ENCODE assay signal across 13 cellular contexts in the genomic region with DNA sequence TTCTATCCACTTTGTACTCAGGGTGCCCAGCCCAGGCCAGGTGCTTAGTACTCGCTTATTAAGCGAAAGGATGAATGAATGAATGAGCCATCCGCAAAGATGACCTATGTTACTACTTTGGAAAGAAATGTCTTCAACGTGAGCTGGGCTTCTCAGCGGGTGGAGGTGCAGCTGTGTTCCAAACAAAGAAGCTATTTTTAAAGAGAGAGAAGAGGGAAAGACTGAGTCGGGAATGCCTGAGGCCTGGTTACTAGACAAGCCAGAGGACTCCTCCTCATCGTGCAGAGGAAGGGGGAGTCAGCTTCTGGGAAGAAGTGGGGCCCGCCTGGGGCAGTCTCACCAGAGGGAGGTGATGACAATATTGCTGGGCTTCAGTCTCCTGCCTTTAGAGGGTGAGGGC. TPM values are rescaled to one million over a fixed set of nuclear protein-coding genes. Genes with fewer than 3 reads are reported as not detected.
A peak's percentile ranks its signal among the peaks of the same experiment; 100 is the strongest.
DNase-seq lines count a peak whose midpoint lies in the region; ATAC-seq and TF ChIP-seq lines count a peak whose summit lies in the region.
"Had no signal": no experiment of that assay in that cellular context is flagged by ENCODE, and none has a peak within 500 bp of the region (broad histone marks: within the 10 kb centered on the region; RNA-seq: fewer than 3 reads in every experiment).

No MANE protein-coding gene starts in this region.

- peak overlapping the region; percentile 73 to 75 for H3K4me3 Mint-ChIP-seq in effector memory CD8-positive, alpha-beta T cell

- 34 to 60% (median 43%) methylated on average over 8 of the region's 8 CpGs for WGBS in psoas muscle, 3 donors

- H4K20me1 ChIP-seq in OCI-LY3 (ENCODE audit: insufficient read depth, low read length) = no peaks in the 10 kb centered on the region

- ATAC-seq in effector memory CD8-positive, alpha-beta T cell (replicated peaks) = no peak
- ATAC-seq in psoas muscle (peak; percentile 26 to 82 (median 64)), HG02678 (IDR thresholded peaks at IDR 0.05; ENCODE audit: unreplicated experiment) (no peak)

- H3K27ac ChIP-seq in OCI-LY3 (ENCODE audit: low read length) = peak overlapping the region; percentile 80
- H3K27ac ChIP-seq in psoas muscle = peak overlapping the region; percentile 36
- H3K27ac ChIP-seq: neutrophil had no signal

- intact Hi-C loops in psoas muscle (cut with DNase I) = no loop called here

- H3K27me3 ChIP-seq in OCI-LY3 (ENCODE audit: low read depth, low read length) (no peaks in the 10 kb centered on the region), psoas muscle (ENCODE audit: insufficient read depth in 3 of 3, low read length in 2 of 3) (no peaks in the 10 kb centered on the region)
- H3K27me3 ChIP-seq: breast epithelium, esophagus squamous epithelium, neutrophil had no signal

- peak overlapping the region; percentile 25; the same call in 1 of the 2 replicates for H2AFZ ChIP-seq in OCI-LY3 (ENCODE audit: low read depth, low read length)

- peaks cover 3% of the 10 kb centered on the region for H3K36me3 ChIP-seq in OCI-LY3 (replicated peaks; ENCODE audit: low read depth, low read length)
- H3K36me3 ChIP-seq in psoas muscle (ENCODE audit: insufficient read depth in 1 of 2, low read depth in 1 of 2) = no peaks in the 10 kb centered on the region
- H3K36me3 ChIP-seq: breast epithelium, esophagus squamous epithelium, neutrophil had no signal

- H3K9me3 ChIP-seq in OCI-LY3 (ENCODE audit: insufficient read depth, low read length) = no peaks in the 10 kb centered on the region; the same call in 1 of the 2 replicates
- H3K9me3 ChIP-seq in psoas muscle = peaks cover 9% of the 10 kb centered on the region
- H3K9me3 ChIP-seq: breast epithelium, esophagus squamous epithelium, neutrophil had no signal

- H3K4me2 ChIP-seq in OCI-LY3 (ENCODE audit: low read length) = peak overlapping the region; percentile 51; the same call in 1 of the 2 replicates

- peak overlapping the region; percentile 53; the same call in 1 of the 2 replicates for H3K9ac ChIP-seq in OCI-LY3 (ENCODE audit: low read length)

- H3K36me3 Mint-ChIP-seq in effector memory CD8-positive, alpha-beta T cell (ENCODE audit: insufficient read depth) = no peaks in the 10 kb centered on the region

- DNase-seq in COLO829 (ENCODE audit: low spot score) = peak; percentile 63
- no peak for DNase-seq in effector memory CD8-positive, alpha-beta T cell
- no peak for DNase-seq in psoas muscle
- no peak for DNase-seq in NCI-H1417 (lab: John Stamatoyannopoulos, UW)
- no peak for DNase-seq in activated gamma-delta T cell treated with Interleukin-2 at 50 U/mL for 16 hours
- DNase-seq: esophagus squamous epithelium, NCI-H1436 treated with DMSO at 0.1 percent for 48 hours, NCI-H774 had no signal

- peaks cover 41% of the 10 kb centered on the region for H3K4me1 ChIP-seq in OCI-LY3 (ENCODE audit: low read length)
- peaks cover 12% of the 10 kb centered on the region for H3K4me1 ChIP-seq in psoas muscle
- H3K4me1 ChIP-seq: breast epithelium had no signal

- H3K27me3 Mint-ChIP-seq in effector memory CD8-positive, alpha-beta T cell = no peaks in the 10 kb centered on the region

- peak overlapping the region; percentile 89 to 91 for H3K27ac Mint-ChIP-seq in effector memory CD8-positive, alpha-beta T cell

- H3K4me3 ChIP-seq in OCI-LY3 (ENCODE audit: low read length) (no peak overlapping the region), psoas muscle (no peak overlapping the region)
- H3K4me3 ChIP-seq: breast epithelium, esophagus squamous epithelium had no signal

- TF ChIP-seq CTCF in OCI-LY3 (IDR thresholded peaks at IDR 0.05; ENCODE audit: low read depth, low read length) (no peak), psoas muscle (IDR thresholded peaks at IDR 0.05) (no peak)

- H3K79me2 ChIP-seq in OCI-LY3 (ENCODE audit: low read length) = no peaks in the 10 kb centered on the region

- peaks cover 31 to 41% of the 10 kb centered on the region in 2 donors for H3K4me1 Mint-ChIP-seq in effector memory CD8-positive, alpha-beta T cell (ENCODE audit: low read depth in 2 of 2)

- no peaks in the 10 kb centered on the region for H3K9me3 Mint-ChIP-seq in effector memory CD8-positive, alpha-beta T cell

RNA-seq across cellular contexts. Expression of a gene that starts 30.4 kb away (rescaled TPM):
- total RNA-seq in psoas muscle = under 1 TPM in 3 of 4 donors, not detected in 1; 0.08 to 0.17 (median 0.17) TPM
- under 1 TPM in 2 of 3 donors, not detected in 1; 0.04 to 0.05 TPM for polyA plus RNA-seq in psoas muscle
- total RNA-seq: H1 had no signal
- polyA plus RNA-seq: H1 had no signal

Comparison
In these comparisons a context has a peak if more than half of its experiments do, and no peak if none do; other contexts are left out.
1. ATAC-seq: peak in psoas muscle (4 of 4); none in effector memory CD8-positive, alpha-beta T cell (single experiment) and HG02678 (single experiment).